ENCODE assay signal across 1 cellular context in the genomic region with DNA sequence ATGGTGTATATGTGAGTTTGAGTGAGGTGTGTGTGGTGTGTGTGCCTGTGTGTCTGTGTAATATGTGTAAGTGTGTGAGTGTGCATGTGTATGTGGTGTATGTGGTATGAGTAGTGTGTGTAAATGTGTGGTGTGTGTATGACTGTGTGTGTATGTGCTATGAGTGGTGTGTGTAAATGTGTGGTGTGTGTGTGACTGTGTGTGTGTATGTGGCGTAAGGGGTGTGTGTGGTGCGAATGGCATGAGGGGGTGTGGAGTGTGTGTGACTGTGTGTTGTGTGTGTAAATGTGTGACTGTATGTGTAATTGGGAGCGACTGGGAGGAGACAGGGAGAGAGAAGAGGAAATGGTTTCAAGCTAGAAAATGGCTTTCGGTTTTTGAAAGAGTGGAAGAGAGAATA.
A peak's percentile ranks its signal among the peaks of the same experiment; 100 is the strongest.
TF ChIP-seq lines count a peak whose summit lies in the region.

No MANE protein-coding gene starts in this region.

TF ChIP-seq in K562, 482 proteins besides CTCF, POLR2A, EP300 and RAD21 (continued from another document):
- TF ChIP-seq SPI1 (IDR thresholded peaks at IDR 0.05; ENCODE audit: borderline replicate concordance, low read depth, low read length) (no peak), RBBP5 (IDR thresholded peaks at IDR 0.05; ENCODE audit: borderline replicate concordance, insufficient read depth, low read length, poor library complexity, severe bottlenecking) (no peak), TAF7 (tag; IDR thresholded peaks at IDR 0.05) (peak; percentile 62; the same call in 1 of the 2 replicates), ZNF436 (CRISPR knock-in tag; IDR thresholded peaks at IDR 0.05) (no peak), ZSCAN32 (CRISPR knock-in tag; IDR thresholded peaks at IDR 0.05) (no peak), RBFOX2 (IDR thresholded peaks at IDR 0.05; ENCODE audit: low read depth, low read length) (no peak), JUNB (CRISPR knock-in tag; conservative IDR thresholded peaks at IDR 0.05) (no peak), IFI16 (CRISPR knock-in tag; IDR thresholded peaks at IDR 0.05) (no peak), HDGF (IDR thresholded peaks at IDR 0.05) (peak; percentile 99), FOXP1 (CRISPR knock-in tag; IDR thresholded peaks at IDR 0.05) (no peak), ADNP (tag; IDR thresholded peaks at IDR 0.05) (no peak), STAG1 (CRISPR knock-in tag; IDR thresholded peaks at IDR 0.05; ENCODE audit: borderline replicate concordance) (no peak), ZNF224 (CRISPR knock-in tag; IDR thresholded peaks at IDR 0.05) (no peak), BRD4 (IDR thresholded peaks at IDR 0.05) (no peak)
- TF ChIP-seq, protein P1, sequence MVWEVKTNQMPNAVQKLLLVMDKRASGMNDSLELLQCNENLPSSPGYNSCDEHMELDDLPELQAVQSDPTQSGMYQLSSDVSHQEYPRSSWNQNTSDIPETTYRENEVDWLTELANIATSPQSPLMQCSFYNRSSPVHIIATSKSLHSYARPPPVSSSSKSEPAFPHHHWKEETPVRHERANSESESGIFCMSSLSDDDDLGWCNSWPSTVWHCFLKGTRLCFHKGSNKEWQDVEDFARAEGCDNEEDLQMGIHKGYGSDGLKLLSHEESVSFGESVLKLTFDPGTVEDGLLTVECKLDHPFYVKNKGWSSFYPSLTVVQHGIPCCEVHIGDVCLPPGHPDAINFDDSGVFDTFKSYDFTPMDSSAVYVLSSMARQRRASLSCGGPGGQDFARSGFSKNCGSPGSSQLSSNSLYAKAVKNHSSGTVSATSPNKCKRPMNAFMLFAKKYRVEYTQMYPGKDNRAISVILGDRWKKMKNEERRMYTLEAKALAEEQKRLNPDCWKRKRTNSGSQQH (CRISPR knock-in tag; IDR thresholded peaks at IDR 0.05): peak; percentile 97
- TF ChIP-seq, protein P2, sequence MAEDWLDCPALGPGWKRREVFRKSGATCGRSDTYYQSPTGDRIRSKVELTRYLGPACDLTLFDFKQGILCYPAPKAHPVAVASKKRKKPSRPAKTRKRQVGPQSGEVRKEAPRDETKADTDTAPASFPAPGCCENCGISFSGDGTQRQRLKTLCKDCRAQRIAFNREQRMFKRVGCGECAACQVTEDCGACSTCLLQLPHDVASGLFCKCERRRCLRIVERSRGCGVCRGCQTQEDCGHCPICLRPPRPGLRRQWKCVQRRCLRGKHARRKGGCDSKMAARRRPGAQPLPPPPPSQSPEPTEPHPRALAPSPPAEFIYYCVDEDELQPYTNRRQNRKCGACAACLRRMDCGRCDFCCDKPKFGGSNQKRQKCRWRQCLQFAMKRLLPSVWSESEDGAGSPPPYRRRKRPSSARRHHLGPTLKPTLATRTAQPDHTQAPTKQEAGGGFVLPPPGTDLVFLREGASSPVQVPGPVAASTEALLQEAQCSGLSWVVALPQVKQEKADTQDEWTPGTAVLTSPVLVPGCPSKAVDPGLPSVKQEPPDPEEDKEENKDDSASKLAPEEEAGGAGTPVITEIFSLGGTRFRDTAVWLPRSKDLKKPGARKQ (CRISPR knock-in tag; IDR thresholded peaks at IDR 0.05): no peak
- TF ChIP-seq, protein P3, sequence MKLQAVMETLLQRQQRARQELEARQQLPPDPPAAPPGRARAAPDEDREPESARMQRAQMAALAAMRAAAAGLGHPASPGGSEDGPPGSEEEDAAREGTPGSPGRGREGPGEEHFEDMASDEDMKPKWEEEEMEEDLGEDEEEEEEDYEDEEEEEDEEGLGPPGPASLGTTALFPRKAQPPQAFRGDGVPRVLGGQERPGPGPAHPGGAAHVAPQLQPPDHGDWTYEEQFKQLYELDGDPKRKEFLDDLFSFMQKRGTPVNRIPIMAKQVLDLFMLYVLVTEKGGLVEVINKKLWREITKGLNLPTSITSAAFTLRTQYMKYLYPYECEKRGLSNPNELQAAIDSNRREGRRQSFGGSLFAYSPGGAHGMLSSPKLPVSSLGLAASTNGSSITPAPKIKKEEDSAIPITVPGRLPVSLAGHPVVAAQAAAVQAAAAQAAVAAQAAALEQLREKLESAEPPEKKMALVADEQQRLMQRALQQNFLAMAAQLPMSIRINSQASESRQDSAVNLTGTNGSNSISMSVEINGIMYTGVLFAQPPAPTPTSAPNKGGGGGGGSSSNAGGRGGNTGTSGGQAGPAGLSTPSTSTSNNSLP (IDR thresholded peaks at IDR 0.05; ENCODE audit: borderline replicate concordance, low read depth, low read length): no peak
